In genomic region chr2:26471766-26472706, GRCh38 we compare ENCODE assay signal across 13 cellular contexts. TPM values are rescaled to one million over a fixed set of nuclear protein-coding genes. Genes with fewer than 3 reads are reported as not detected.
A peak's percentile ranks its signal among the peaks of the same experiment; 100 is the strongest.
DNase-seq lines count a peak whose midpoint lies in the region; ATAC-seq, FAIRE-seq and TF ChIP-seq lines count a peak whose summit lies in the region.
"Had no signal": no experiment of that assay in that cellular context is flagged by ENCODE, and none has a peak within 500 bp of the region (broad histone marks: within the 10 kb centered on the region; RNA-seq: fewer than 3 reads in every experiment).

No MANE protein-coding gene starts in this region.

- no peak overlapping the region for H3K9ac ChIP-seq in Loucy (ENCODE audit: low read depth, low read length, poor library complexity, severe bottlenecking)

- H4K20me1 ChIP-seq in GM23338 (replicated peaks; ENCODE audit: insufficient read depth) (no peaks in the 10 kb centered on the region; the same call in 1 of the 2 replicates), Loucy (ENCODE audit: insufficient read depth, low read length, poor library complexity, severe bottlenecking) (no peaks in the 10 kb centered on the region)

- in situ Hi-C loops in GM13977 (cut with MboI; ENCODE audit: low pct_unique_long_range_greater_than_20kb, low sequenced_read_pairs, unreplicated experiment), result loop anchor here (25.0 kb wide), 1 partner anchor 510 kb away; no protein-coding TSS in a partner anchor

- H3K79me2 ChIP-seq in GM23338 (replicated peaks; ENCODE audit: insufficient read depth), result no peaks in the 10 kb centered on the region
- no peaks in the 10 kb centered on the region for H3K79me2 ChIP-seq in Loucy (ENCODE audit: insufficient read depth, low read length)

- CTCF ChIA-PET in CD8-positive, alpha-beta memory T cell (lab: Charles Lee), result no interaction called here

- H3F3A ChIP-seq in GM23338 (replicated peaks; ENCODE audit: low read depth), result 0 out of 2 replicates have a peak, but pooled peaks cover 6% of the 10 kb centered on the region
- no peaks in the 10 kb centered on the region for H3F3A ChIP-seq in Loucy (ENCODE audit: low read depth)

- H3K4me3 ChIP-seq in GM23338 (no peak overlapping the region), Loucy (ENCODE audit: low read length, poor library complexity, severe bottlenecking) (no peak overlapping the region), bronchial epithelial cell (ENCODE audit: low read depth, low read length) (no peak overlapping the region)
- H3K4me3 ChIP-seq in CD8-positive, alpha-beta memory T cell (ENCODE audit: low read length), result no peak overlapping the region
- H3K4me3 ChIP-seq: lung had no signal

- no peak overlapping the region for H3K27ac ChIP-seq in GM23338 (ENCODE audit: low read depth)
- H3K27ac ChIP-seq in CD8-positive, alpha-beta memory T cell (ENCODE audit: low read depth, low read length), result no peak overlapping the region

- no peaks in the 10 kb centered on the region for H3K9me2 ChIP-seq in GM23338 (ENCODE audit: insufficient read depth)
- H3K9me2 ChIP-seq in Loucy (replicated peaks; ENCODE audit: low read depth, low read length), result no peaks in the 10 kb centered on the region

- H3K36me3 ChIP-seq in GM23338 (ENCODE audit: insufficient read depth) (no peaks in the 10 kb centered on the region), Loucy (ENCODE audit: insufficient read depth, low read length) (no peaks in the 10 kb centered on the region), bronchial epithelial cell (ENCODE audit: control insufficient read depth, insufficient read depth, low read length) (no peaks in the 10 kb centered on the region)
- no peaks in the 10 kb centered on the region for H3K36me3 ChIP-seq in CD8-positive, alpha-beta memory T cell (ENCODE audit: insufficient read depth, low read length)

- H3K9me3 ChIP-seq in Loucy (ENCODE audit: insufficient read depth, low read depth, low read length), result peaks cover 7% of the 10 kb centered on the region; the same call in 1 of the 2 replicates
- H3K9me3 ChIP-seq in CD8-positive, alpha-beta memory T cell (ENCODE audit: low read length), result peaks cover 6% of the 10 kb centered on the region

- TF ChIP-seq CTCF in GM23338 (conservative IDR thresholded peaks at IDR 0.05; ENCODE audit: low read depth in 2 of 2) (peak; percentile 19 to 20; a peak in 2 of 4 replicates), Loucy (conservative IDR thresholded peaks at IDR 0.05; ENCODE audit: low read length) (peak; percentile 58), bronchial epithelial cell (IDR thresholded peaks at IDR 0.05; ENCODE audit: insufficient read depth, low read length, severe bottlenecking) (no peak), neural crest cell (conservative IDR thresholded peaks at IDR 0.05) (peak; percentile 31), GM13977 (IDR thresholded peaks at IDR 0.05; ENCODE audit: extremely low read depth, insufficient read depth, missing control alignments) (no peak)

- no peak overlapping the region for H3K27ac Mint-ChIP-seq in GM23338
- H3K27ac Mint-ChIP-seq in neural crest cell (ENCODE audit: unreplicated experiment), result peak overlapping the region; percentile 86
- H3K27ac Mint-ChIP-seq in CD8-positive, alpha-beta memory T cell, result no peak overlapping the region
- H3K27ac Mint-ChIP-seq: activated naive CD8-positive, alpha-beta T cell; CD4-positive, CD25-positive, alpha-beta regulatory T cell had no signal

- DNase-seq in GM23338 (ENCODE audit: low spot score) (no peak), bronchial epithelial cell (ENCODE audit: low read depth) (no peak), neural crest cell (ENCODE audit: low read depth, low spot score) (no peak), hypothalamus (lab: John Stamatoyannopoulos, UW) (no peak), GM13977 (ENCODE audit: low spot score) (no peak)
- DNase-seq in CD8-positive, alpha-beta memory T cell, result no peak
- DNase-seq: CD4-positive, CD25-positive, alpha-beta regulatory T cell; MV-4-11; SHP77 treated with DMSO at 0.1 percent for 48 hours had no signal

- POLR2A ChIA-PET in CD8-positive, alpha-beta memory T cell (lab: Charles Lee), result no interaction called here

- H3K4me3 Mint-ChIP-seq in GM23338 (no peak overlapping the region), neural crest cell (no peak overlapping the region)
- H3K4me3 Mint-ChIP-seq in CD8-positive, alpha-beta memory T cell, result no peak overlapping the region
- H3K4me3 Mint-ChIP-seq: activated naive CD8-positive, alpha-beta T cell; CD4-positive, CD25-positive, alpha-beta regulatory T cell had no signal

- H3K36me3 Mint-ChIP-seq in GM23338 (ENCODE audit: low read depth) (no peaks in the 10 kb centered on the region), neural crest cell (ENCODE audit: low read depth) (no peaks in the 10 kb centered on the region)
- H3K36me3 Mint-ChIP-seq in CD8-positive, alpha-beta memory T cell, result peaks cover 0 to 12% (median 0%) of the 10 kb centered on the region in 3 donors
- H3K36me3 Mint-ChIP-seq: activated naive CD8-positive, alpha-beta T cell; CD4-positive, CD25-positive, alpha-beta regulatory T cell had no signal

- H3K4me1 Mint-ChIP-seq in GM23338 (no peaks in the 10 kb centered on the region), neural crest cell (no peaks in the 10 kb centered on the region)
- no peaks in the 10 kb centered on the region for H3K4me1 Mint-ChIP-seq in CD8-positive, alpha-beta memory T cell
- H3K4me1 Mint-ChIP-seq: CD4-positive, CD25-positive, alpha-beta regulatory T cell had no signal

- H3K9me3 Mint-ChIP-seq in GM23338 (no peaks in the 10 kb centered on the region; the same call in 1 of the 3 replicates), neural crest cell (peaks cover 7% of the 10 kb centered on the region)
- peaks cover 0 to 13% (median 10%) of the 10 kb centered on the region in 5 donors for H3K9me3 Mint-ChIP-seq in CD8-positive, alpha-beta memory T cell

- peaks cover 16% of the 10 kb centered on the region for H3K27me3 Mint-ChIP-seq in GM23338 (ENCODE audit: insufficient read depth, low read depth, poor library complexity)
- H3K27me3 Mint-ChIP-seq in neural crest cell (ENCODE audit: low read depth), result no peaks in the 10 kb centered on the region
- H3K27me3 Mint-ChIP-seq in CD8-positive, alpha-beta memory T cell, result no peaks in the 10 kb centered on the region
- H3K27me3 Mint-ChIP-seq: activated naive CD8-positive, alpha-beta T cell had no signal

- peak; percentile 99 for FAIRE-seq in bronchial epithelial cell (lab: Jason Lieb, UNC)

- ATAC-seq in GM23338, result no peak

- H2AFZ ChIP-seq in GM23338, result no peak overlapping the region
- no peak overlapping the region for H2AFZ ChIP-seq in Loucy (ENCODE audit: low read length)

- no peaks in the 10 kb centered on the region for H3K4me1 ChIP-seq in GM23338 (ENCODE audit: insufficient read depth)
- no peaks in the 10 kb centered on the region for H3K4me1 ChIP-seq in Loucy (ENCODE audit: insufficient read depth, low read length, poor library complexity, severe bottlenecking)
- H3K4me1 ChIP-seq in CD8-positive, alpha-beta memory T cell (ENCODE audit: insufficient read depth, low read length), result no peaks in the 10 kb centered on the region

- H3K4me2 ChIP-seq in GM23338, result no peak overlapping the region
- no peak overlapping the region for H3K4me2 ChIP-seq in Loucy (ENCODE audit: low read depth, low read length, poor library complexity, severe bottlenecking)

- H3K27me3 ChIP-seq in GM23338 (ENCODE audit: insufficient read depth), result no peaks in the 10 kb centered on the region
- H3K27me3 ChIP-seq in Loucy (ENCODE audit: insufficient read depth, low read length, poor library complexity, severe bottlenecking), result no peaks in the 10 kb centered on the region
- H3K27me3 ChIP-seq in bronchial epithelial cell (ENCODE audit: control insufficient read depth, insufficient read depth, low read length), result no peaks in the 10 kb centered on the region
- H3K27me3 ChIP-seq in CD8-positive, alpha-beta memory T cell (ENCODE audit: insufficient read depth, low read length, poor library complexity, severe bottlenecking), result no peaks in the 10 kb centered on the region

TF ChIP-seq in GM23338, 12 proteins besides CTCF, POLR2A, EP300 and RAD21:
- TF ChIP-seq REST (IDR thresholded peaks at IDR 0.05; ENCODE audit: unreplicated experiment) (no peak), NANOG (IDR thresholded peaks at IDR 0.05; ENCODE audit: borderline replicate concordance) (no peak), STAT1 (IDR thresholded peaks at IDR 0.05; ENCODE audit: unreplicated experiment) (no peak)

RNA-seq across cellular contexts. Expression of gene OTOF, which starts 5.9 kb away (rescaled TPM):
- 0.21 TPM in 1 of 2 replicates, not detected in the other for total RNA-seq in GM23338 (2014; rRNA removed; shearing (Covaris generic))
- polyA plus RNA-seq in GM23338 (2016; fragmentation: Nextera tagmentation; extraction: Ambion mirVana), result 0.23 TPM in 1 of 2 replicates, not detected in the other
- total RNA-seq in bronchial epithelial cell (not detected in 2 replicates), neural crest cell (0.07 and 0.19 TPM in 2 replicates)
- total RNA-seq in CD8-positive, alpha-beta memory T cell, result 1 to 10 TPM; 1.7 to 2.6 TPM
- 1.7 TPM for polyA plus RNA-seq in CD8-positive, alpha-beta memory T cell
- total RNA-seq: epithelial cell of proximal tubule had no signal

Comparison
In these comparisons a context has a peak if more than half of its experiments do, and no peak if none do; other contexts are left out.
1. CTCF ChIP-seq: peak in GM23338 (2 of 2), Loucy (single experiment) and neural crest cell (single experiment); none in bronchial epithelial cell (single experiment) and GM13977 (single experiment).